8 cellular contexts compared by ENCODE assay signal in the genomic region with DNA sequence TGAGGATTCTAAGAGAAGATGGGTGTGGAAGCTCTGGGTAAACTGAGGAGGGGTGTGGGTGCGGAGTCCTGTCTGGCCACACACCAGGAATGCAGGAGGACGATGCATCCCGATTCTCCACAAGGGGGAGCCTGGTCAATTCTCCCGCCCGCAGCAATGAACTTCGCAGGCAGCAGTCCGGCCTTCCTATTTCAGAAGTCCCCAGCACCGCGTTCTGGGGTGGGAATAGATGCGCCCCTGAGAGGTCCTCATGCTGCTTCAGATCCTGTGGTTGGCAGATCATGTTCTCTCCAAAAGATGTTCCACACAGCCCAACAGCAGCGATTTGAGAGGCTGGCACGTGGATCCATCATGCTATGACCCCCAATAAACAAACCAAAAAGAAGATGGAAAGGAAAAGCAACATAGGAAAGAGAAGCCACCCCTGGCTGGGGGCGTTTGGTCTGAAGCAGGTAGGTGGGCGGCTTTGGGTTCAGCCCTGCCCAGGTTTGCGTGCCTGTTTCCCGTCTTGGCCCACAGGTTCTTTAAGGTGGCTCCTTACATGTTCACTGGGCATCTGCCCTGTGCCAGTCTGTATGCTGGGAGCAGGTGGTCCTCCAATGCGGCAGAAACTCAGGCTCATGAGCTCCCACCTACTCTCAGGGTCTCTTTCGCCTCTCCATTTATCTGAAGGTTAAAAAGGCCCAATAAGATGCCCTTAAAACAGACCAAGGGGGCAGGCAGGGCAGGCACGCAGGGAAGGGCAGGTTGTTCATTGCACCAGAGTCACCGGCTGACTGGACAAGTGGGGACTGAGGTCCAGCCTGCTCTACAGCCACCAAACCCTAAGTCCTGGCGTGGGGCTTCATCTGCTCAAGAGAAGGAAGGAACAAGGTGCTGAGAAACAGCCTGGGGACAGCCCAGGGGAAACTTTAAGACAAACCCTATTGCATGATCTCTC.
DNase-seq lines count a peak whose midpoint lies in the region; ATAC-seq and TF ChIP-seq lines count a peak whose summit lies in the region.

No MANE protein-coding gene starts in this region.

- H3K4me1 Mint-ChIP-seq in naive B cell, result peaks cover 30 to 62% (median 59%) of the 10 kb centered on the region in 3 donors

- H3K9me3 Mint-ChIP-seq in naive B cell, result no peaks in the 10 kb centered on the region

- peaks cover 14 to 37% of the 10 kb centered on the region in 2 donors for H3K36me3 Mint-ChIP-seq in naive B cell

- H3K4me1 ChIP-seq in NT2/D1 (ENCODE audit: insufficient read depth, insufficient read length), result peaks cover 18% of the 10 kb centered on the region

- H3K27ac Mint-ChIP-seq in naive B cell, result peak overlapping the region in 4 of 6 donors; percentile 78 to 94 (median 92)

- no peaks in the 10 kb centered on the region for H3K36me3 ChIP-seq in NT2/D1 (ENCODE audit: insufficient read depth, insufficient read length, low read length)

- H3K9ac ChIP-seq in NT2/D1 (ENCODE audit: insufficient read length, low read depth), result no peak overlapping the region

- H3K27me3 ChIP-seq in NT2/D1 (ENCODE audit: insufficient read depth, insufficient read length), result peaks cover 49% of the 10 kb centered on the region

- H3K9me3 ChIP-seq in NT2/D1 (ENCODE audit: insufficient read depth, low read length), result no peaks in the 10 kb centered on the region

- TF ChIP-seq CTCF in epithelial cell of proximal tubule (conservative IDR thresholded peaks at IDR 0.05; ENCODE audit: low read depth, low read length), result peak; percentile 75

- peak overlapping the region in 3 of 8 donors; percentile 27 to 59 (median 41) for H3K4me3 Mint-ChIP-seq in naive B cell

- ATAC-seq in naive B cell (ENCODE audit: low read depth in 2 of 2), result peak in 1 of 2 donors; percentile 22

- H3K4me3 ChIP-seq in NT2/D1 (ENCODE audit: insufficient read length, low read depth) (no peak overlapping the region), epithelial cell of proximal tubule (ENCODE audit: low read depth, low read length) (no peak overlapping the region)

- no peaks in the 10 kb centered on the region for H3K27me3 Mint-ChIP-seq in naive B cell

- DNase-seq in NCI-H748 (lab: John Stamatoyannopoulos, UW; ENCODE audit: unreplicated experiment) (peak; percentile 23), NCI-H748 treated with DMSO at 0.1 percent for 48 hours (lab: John Stamatoyannopoulos, UW) (no peak), NT2/D1 (ENCODE audit: low read depth, low spot score) (peak; percentile 43), epithelial cell of proximal tubule (ENCODE audit: low read depth) (no peak), naive B cell (no peak), GM19238 (ENCODE audit: insufficient read length, low spot score) (no peak)
- no peak for DNase-seq in activated CD8-positive, alpha-beta memory T cell treated with anti-CD3 and anti-CD28 coated beads for 24 hours
- DNase-seq in NK-92 treated with Interleukin-12 subunit alpha and Interleukin-12 subunit beta, amount 100 ng/mL, for 24 hours (lab: John Stamatoyannopoulos, UW), result no peak

Comparison
In these comparisons a context has a peak if more than half of its experiments do, and no peak if none do; other contexts are left out.
1. DNase-seq: peak in NCI-H748 (single experiment) and NT2/D1 (single experiment); none in NCI-H748 treated with DMSO at 0.1 percent for 48 hours (single experiment), epithelial cell of proximal tubule (single experiment), naive B cell (single experiment), GM19238 (single experiment), activated CD8-positive, alpha-beta memory T cell treated with anti-CD3 and anti-CD28 coated beads for 24 hours (single experiment) and NK-92 treated with Interleukin-12 subunit alpha and Interleukin-12 subunit beta, amount 100 ng/mL, for 24 hours (single experiment).